13 cellular contexts compared by ENCODE assay signal in the genomic region with DNA sequence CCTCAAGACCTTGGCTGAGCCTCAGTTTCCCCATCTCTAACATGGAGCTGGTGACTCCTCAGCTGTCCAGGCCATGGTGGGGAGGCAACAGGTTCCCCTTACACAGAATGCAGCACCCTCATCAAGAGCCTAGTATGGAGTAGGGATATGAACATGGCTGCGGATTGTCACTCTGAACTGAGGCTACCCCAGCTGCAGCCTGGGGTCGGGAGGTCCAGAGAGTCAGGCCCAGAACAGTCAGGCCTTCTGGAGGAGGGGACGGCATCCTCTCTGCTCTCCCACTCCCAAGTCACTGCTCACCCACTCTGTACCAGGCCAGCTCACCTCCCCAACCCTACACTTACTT. TPM values are rescaled to one million over a fixed set of nuclear protein-coding genes. Genes with fewer than 3 reads are reported as not detected.
DNase-seq lines count a peak whose midpoint lies in the region; ATAC-seq and TF ChIP-seq lines count a peak whose summit lies in the region.
"Had no signal": no experiment of that assay in that cellular context is flagged by ENCODE, and none has a peak within 500 bp of the region (broad histone marks: within the 10 kb centered on the region; RNA-seq: fewer than 3 reads in every experiment).

No MANE protein-coding gene starts in this region.

- TF ChIP-seq CTCF in natural killer cell (IDR thresholded peaks at IDR 0.05), result peak; percentile 54
- peak; percentile 53 for TF ChIP-seq CTCF in OCI-LY7 (conservative IDR thresholded peaks at IDR 0.05; ENCODE audit: low read length)
- TF ChIP-seq CTCF in neural crest cell (conservative IDR thresholded peaks at IDR 0.05), result peak; percentile 23
- no peak for TF ChIP-seq CTCF in tibial nerve (IDR thresholded peaks at IDR 0.05)
- no peak for TF ChIP-seq CTCF in neural progenitor cell (IDR thresholded peaks at IDR 0.05)

- H3K9me3 Mint-ChIP-seq in natural killer cell (no peaks in the 10 kb centered on the region), neural crest cell (no peaks in the 10 kb centered on the region), neural progenitor cell (no peaks in the 10 kb centered on the region)
- no peaks in the 10 kb centered on the region for H3K9me3 Mint-ChIP-seq in natural killer cell treated with Interleukin-12 subunit alpha and Interleukin-12 subunit beta and Interleukin-15 and Interleukin-18, amount 100 ng/mL, for 72 hours
- H3K9me3 Mint-ChIP-seq: CD4-positive, alpha-beta T cell had no signal

- POLR2A ChIA-PET in OCI-LY7 (lab: Charles Lee), result interaction anchor here (0.6 kb wide), 1 partner anchor 564 kb away, joined by 4 read pairs; no protein-coding TSS in a partner anchor

- peaks cover 0 to 23% of the 10 kb centered on the region in 2 donors for H3K27me3 ChIP-seq in tibial nerve
- H3K27me3 ChIP-seq in neural progenitor cell, result peaks cover 46% of the 10 kb centered on the region
- H3K27me3 ChIP-seq: SJSA1 had no signal

- H3K4me1 ChIP-seq in OCI-LY7 (ENCODE audit: insufficient read depth, low read length, poor library complexity, severe bottlenecking) (peaks cover 13% of the 10 kb centered on the region), tibial nerve (peaks cover 0 to 40% (median 10%) of the 10 kb centered on the region in 4 donors), neural progenitor cell (peaks cover 34% of the 10 kb centered on the region)

- no peak overlapping the region for H3K27ac Mint-ChIP-seq in natural killer cell
- no peak overlapping the region for H3K27ac Mint-ChIP-seq in natural killer cell treated with Interleukin-12 subunit alpha and Interleukin-12 subunit beta and Interleukin-15 and Interleukin-18, amount 100 ng/mL, for 72 hours
- H3K27ac Mint-ChIP-seq in neural crest cell (ENCODE audit: unreplicated experiment), result no peak overlapping the region
- H3K27ac Mint-ChIP-seq in neural progenitor cell, result no peak overlapping the region
- H3K27ac Mint-ChIP-seq: CD4-positive, alpha-beta T cell had no signal

- WGBS in tibial nerve, 2 donors, result 68 to 77% methylated on average over 3 of the region's 3 CpGs

- DNase-seq in natural killer cell (no peak), OCI-LY7 (ENCODE audit: low spot score) (no peak), neural crest cell (ENCODE audit: low read depth, low spot score) (no peak), tibial nerve (ENCODE audit: low spot score in 2 of 2) (no peak), neural progenitor cell (ENCODE audit: low spot score) (no peak)
- DNase-seq in natural killer cell treated with Interleukin-12 subunit alpha and Interleukin-12 subunit beta and Interleukin-15 and Interleukin-18, amount 100 ng/mL, for 72 hours (ENCODE audit: low spot score), result no peak
- DNase-seq: NCI-H187 treated with DMSO at 0.1 percent for 48 hours had no signal

- no peak overlapping the region for H3K9ac ChIP-seq in neural progenitor cell

- no TSS peak for BruUV-seq in OCI-LY7 (replicated peaks; lab: Mats Ljungman, UMichigan)

- peaks cover 6% of the 10 kb centered on the region for H3F3A ChIP-seq in neural progenitor cell (ENCODE audit: low read depth)

- ATAC-seq in natural killer cell, result no peak
- no peak for ATAC-seq in natural killer cell treated with Interleukin-12 subunit alpha and Interleukin-12 subunit beta and Interleukin-15 and Interleukin-18, amount 100 ng/mL, for 72 hours
- no peak for ATAC-seq in GM21619 (IDR thresholded peaks at IDR 0.05; ENCODE audit: unreplicated experiment)
- no peak for ATAC-seq in HG03457 (IDR thresholded peaks at IDR 0.05; ENCODE audit: unreplicated experiment)

- H3K79me2 ChIP-seq in OCI-LY7 (ENCODE audit: insufficient read depth, low read depth, low read length), result no peaks in the 10 kb centered on the region
- H3K79me2 ChIP-seq in neural progenitor cell (ENCODE audit: low read depth), result no peaks in the 10 kb centered on the region

- H3K9me3 ChIP-seq in OCI-LY7 (ENCODE audit: low read length) (no peaks in the 10 kb centered on the region), tibial nerve (no peaks in the 10 kb centered on the region), neural progenitor cell (ENCODE audit: low read depth) (no peaks in the 10 kb centered on the region)
- H3K9me3 ChIP-seq: SJSA1 had no signal

- H3K4me3 Mint-ChIP-seq in natural killer cell, result no peak overlapping the region
- H3K4me3 Mint-ChIP-seq in natural killer cell treated with Interleukin-12 subunit alpha and Interleukin-12 subunit beta and Interleukin-15 and Interleukin-18, amount 100 ng/mL, for 72 hours, result no peak overlapping the region
- H3K4me3 Mint-ChIP-seq in neural crest cell, result no peak overlapping the region
- no peak overlapping the region for H3K4me3 Mint-ChIP-seq in neural progenitor cell
- H3K4me3 Mint-ChIP-seq: CD4-positive, alpha-beta T cell had no signal

- no peaks in the 10 kb centered on the region for H3K9me2 ChIP-seq in OCI-LY7 (ENCODE audit: insufficient read depth, low read length)

- no peak for TF ChIP-seq POLR2A in tibial nerve (IDR thresholded peaks at IDR 0.05)

- no peak overlapping the region for H2AFZ ChIP-seq in OCI-LY7 (ENCODE audit: low read length)
- no peak overlapping the region for H2AFZ ChIP-seq in neural progenitor cell (replicated peaks)

- peaks cover 12 to 18% of the 10 kb centered on the region in 2 donors for H3K27me3 Mint-ChIP-seq in natural killer cell (ENCODE audit: low read depth in 2 of 2)
- peaks cover 16 to 19% of the 10 kb centered on the region in 2 donors for H3K27me3 Mint-ChIP-seq in natural killer cell treated with Interleukin-12 subunit alpha and Interleukin-12 subunit beta and Interleukin-15 and Interleukin-18, amount 100 ng/mL, for 72 hours
- peaks cover 25% of the 10 kb centered on the region for H3K27me3 Mint-ChIP-seq in neural crest cell (ENCODE audit: low read depth)
- peaks cover 14% of the 10 kb centered on the region for H3K27me3 Mint-ChIP-seq in neural progenitor cell (ENCODE audit: insufficient read depth, low read depth)

- H3K4me1 Mint-ChIP-seq in natural killer cell (no peaks in the 10 kb centered on the region), neural crest cell (peaks cover 22% of the 10 kb centered on the region), neural progenitor cell (peaks cover 20% of the 10 kb centered on the region)
- H3K4me1 Mint-ChIP-seq in natural killer cell treated with Interleukin-12 subunit alpha and Interleukin-12 subunit beta and Interleukin-15 and Interleukin-18, amount 100 ng/mL, for 72 hours (ENCODE audit: low read depth in 2 of 2), result no peaks in the 10 kb centered on the region

- H3K36me3 Mint-ChIP-seq in natural killer cell (no peaks in the 10 kb centered on the region), neural crest cell (ENCODE audit: low read depth) (no peaks in the 10 kb centered on the region), neural progenitor cell (no peaks in the 10 kb centered on the region)
- H3K36me3 Mint-ChIP-seq in natural killer cell treated with Interleukin-12 subunit alpha and Interleukin-12 subunit beta and Interleukin-15 and Interleukin-18, amount 100 ng/mL, for 72 hours, result no peaks in the 10 kb centered on the region

- TF ChIP-seq EP300 in tibial nerve (IDR thresholded peaks at IDR 0.05), result no peak

- no peaks in the 10 kb centered on the region for H4K20me1 ChIP-seq in OCI-LY7 (ENCODE audit: insufficient read depth, low read length)
- H4K20me1 ChIP-seq in neural progenitor cell (ENCODE audit: low read depth), result no peaks in the 10 kb centered on the region

- intact Hi-C loops in natural killer cell (cut with micrococcal nuclease), result loop anchor here (1.0 kb wide), 1 partner anchor 24 kb away; no protein-coding TSS in a partner anchor
- intact Hi-C loops in OCI-LY7 (cut with micrococcal nuclease; ENCODE audit: unreplicated experiment), result loop anchor here (1.0 kb wide), 1 partner anchor 23 kb away; no protein-coding TSS in a partner anchor

- H3K27ac ChIP-seq in OCI-LY7 (ENCODE audit: low read depth, low read length, poor library complexity, severe bottlenecking) (no peak overlapping the region), tibial nerve (no peak overlapping the region), neural progenitor cell (no peak overlapping the region)
- H3K27ac ChIP-seq: SJSA1 had no signal

- H3K4me2 ChIP-seq in OCI-LY7 (ENCODE audit: low read length) (no peak overlapping the region), neural progenitor cell (no peak overlapping the region)

- H3K4me3 ChIP-seq in OCI-LY7 (ENCODE audit: low read depth, low read length, poor library complexity, severe bottlenecking) (no peak overlapping the region), tibial nerve (no peak overlapping the region), neural progenitor cell (no peak overlapping the region)
- H3K4me3 ChIP-seq: SJSA1 had no signal

- CTCF ChIA-PET in OCI-LY7 (lab: Charles Lee; ENCODE audit: unreplicated experiment), result interaction anchor here (0.6 to 1.3 kb wide), 4 partner anchors 9 to 239 kb away, joined by 3 to 4 read pairs (median 3); no protein-coding TSS in a partner anchor

- H3K36me3 ChIP-seq in OCI-LY7 (ENCODE audit: insufficient read depth, low read length) (no peaks in the 10 kb centered on the region), tibial nerve (no peaks in the 10 kb centered on the region), neural progenitor cell (no peaks in the 10 kb centered on the region)
- H3K36me3 ChIP-seq: SJSA1 had no signal

RNA-seq across cellular contexts. Expression of a gene that starts 1.4 kb away (rescaled TPM):
- total RNA-seq in natural killer cell (not detected), OCI-LY7 (2022) (not detected in 2 replicates), neural crest cell (not detected in 2 replicates), tibial nerve (10 to 100 TPM in 1 of 4 donors, 1 to 10 TPM in 3; 3.0 to 11.8 (median 8.0) TPM), neural progenitor cell (ENCODE audit: low replicate concordance) (0.53 TPM in 1 of 2 replicates, not detected in the other)
- not detected for total RNA-seq in natural killer cell treated with Interleukin-12 subunit alpha and Interleukin-12 subunit beta and Interleukin-15 and Interleukin-18, amount 100 ng/mL, for 72 hours
- total RNA-seq in OCI-LY7 (2014; rRNA removed; shearing (Covaris generic)), result not detected in 2 replicates
- total RNA-seq: CD4-positive, alpha-beta T cell; H1 had no signal

RNA-seq across cellular contexts. Expression of a gene that starts 23.6 kb away (rescaled TPM):
- total RNA-seq in natural killer cell (not detected), OCI-LY7 (2022) (0.61 TPM in 1 of 2 replicates, not detected in the other), neural crest cell (13.5 and 13.7 TPM in 2 replicates), tibial nerve (10 to 100 TPM; 31.8 to 61.3 (median 44.6) TPM), neural progenitor cell (ENCODE audit: low replicate concordance) (0.45 and 1.1 TPM in 2 replicates)
- total RNA-seq in natural killer cell treated with Interleukin-12 subunit alpha and Interleukin-12 subunit beta and Interleukin-15 and Interleukin-18, amount 100 ng/mL, for 72 hours, result not detected
- total RNA-seq in OCI-LY7 (2014; rRNA removed; shearing (Covaris generic)), result 0.19 and 1.5 TPM in 2 replicates
- total RNA-seq: CD4-positive, alpha-beta T cell; RPMI7951 had no signal

RNA-seq across cellular contexts. Expression of a gene that starts 23.7 kb away (rescaled TPM):
- total RNA-seq in natural killer cell (not detected), OCI-LY7 (2022) (not detected in 2 replicates), neural crest cell (2.9 and 3.3 TPM in 2 replicates), tibial nerve (1 to 10 TPM; 2.8 to 3.7 (median 3.1) TPM), neural progenitor cell (ENCODE audit: low replicate concordance) (0.34 TPM in 1 of 2 replicates, not detected in the other)
- not detected for total RNA-seq in natural killer cell treated with Interleukin-12 subunit alpha and Interleukin-12 subunit beta and Interleukin-15 and Interleukin-18, amount 100 ng/mL, for 72 hours
- total RNA-seq in OCI-LY7 (2014; rRNA removed; shearing (Covaris generic)), result not detected in 2 replicates
- total RNA-seq: CD4-positive, alpha-beta T cell; H1; RPMI7951; SJSA1 had no signal

RNA-seq across cellular contexts. Expression of a gene that starts 27.6 kb away (rescaled TPM):
- total RNA-seq in natural killer cell, result under 1 TPM in 1 of 3 donors, not detected in 2; 0.12 TPM
- total RNA-seq in natural killer cell treated with Interleukin-12 subunit alpha and Interleukin-12 subunit beta and Interleukin-15 and Interleukin-18, amount 100 ng/mL, for 72 hours, result 1 to 10 TPM in 1 of 2 donors, under 1 TPM in 1; 0.98 to 1.8 TPM
- 0.69 and 0.75 TPM in 2 replicates for total RNA-seq in OCI-LY7 (2014; rRNA removed; shearing (Covaris generic))
- total RNA-seq in OCI-LY7 (2022), result 0.61 and 0.67 TPM in 2 replicates
- 1.6 and 1.8 TPM in 2 replicates for total RNA-seq in neural crest cell
- total RNA-seq in tibial nerve, result 1 to 10 TPM in 1 of 4 donors, under 1 TPM in 1, not detected in 2; 0.66 to 1.3 TPM
- 0.22 TPM in 1 of 2 replicates, not detected in the other for total RNA-seq in neural progenitor cell (ENCODE audit: low replicate concordance)
- total RNA-seq: CD4-positive, alpha-beta T cell had no signal

Comparison
In these comparisons a context has a peak if more than half of its experiments do, and no peak if none do; other contexts are left out.
1. CTCF ChIP-seq: peak in natural killer cell (single experiment), OCI-LY7 (single experiment) and neural crest cell (single experiment); none in tibial nerve (0 of 5) and neural progenitor cell (single experiment).